In genomic region chr5:38905516-38905915, GRCh38 we compare ENCODE assay signal across 19 cellular contexts. TPM values are rescaled to one million over a fixed set of nuclear protein-coding genes. Genes with fewer than 3 reads are reported as not detected.
DNase-seq lines count a peak whose midpoint lies in the region; ATAC-seq and TF ChIP-seq lines count a peak whose summit lies in the region.
"Had no signal": no experiment of that assay in that cellular context is flagged by ENCODE, and none has a peak within 500 bp of the region (broad histone marks: within the 10 kb centered on the region; RNA-seq: fewer than 3 reads in every experiment).

No MANE protein-coding gene starts in this region.

- no peak for TF ChIP-seq CTCF in PC-3 (conservative IDR thresholded peaks at IDR 0.05; ENCODE audit: low read depth, low read length)
- no peak for TF ChIP-seq CTCF in PC-9 (conservative IDR thresholded peaks at IDR 0.05)

- CTCF ChIA-PET in PC-3 (lab: Charles Lee) (no interaction called here), PC-9 (lab: Charles Lee) (no interaction called here)

- DNase-seq in ELR (ENCODE audit: low read depth): peak; percentile 36
- DNase-seq in PC-3: peak; percentile 76
- peak; percentile 15 for DNase-seq in iris pigment epithelial cell (ENCODE audit: low read depth)
- DNase-seq in PC-9: no peak
- DNase-seq in stimulated activated CD4-positive, alpha-beta T cell treated with anti-CD3 and anti-CD28 coated beads, Interleukin-4, amount 100 ng/mL, for 1 hour: no peak
- DNase-seq: ACHN; BE2C; CD4-positive, alpha-beta memory T cell; DMS79 treated with DMSO at 0.1 percent for 48 hours; GOT3; NCI-H1105 treated with DMSO at 0.1 percent for 48 hours; NCI-H2081; NCI-H69 had no signal

- H4K20me1 ChIP-seq in PC-3 (ENCODE audit: low read length) (no peaks in the 10 kb centered on the region), PC-9 (ENCODE audit: insufficient read depth) (no peaks in the 10 kb centered on the region)

- H3K27ac ChIP-seq in PC-3 (ENCODE audit: low read length): no peak overlapping the region
- H3K27ac ChIP-seq in esophagus (ENCODE audit: low read depth in 2 of 2, low read length in 1 of 2): peak overlapping the region; percentile 15 to 67
- H3K27ac ChIP-seq in PC-9: no peak overlapping the region
- H3K27ac ChIP-seq: KMS-11, SK-N-MC had no signal

- 54 to 65% methylated on average over 4 of the region's 4 CpGs for WGBS in esophagus, 2 donors

- H3F3A ChIP-seq in PC-3 (ENCODE audit: low read length, unreplicated experiment) (no peaks in the 10 kb centered on the region), PC-9 (ENCODE audit: insufficient read depth, low read depth) (no peaks in the 10 kb centered on the region)

- H3K9me3 ChIP-seq in PC-3 (ENCODE audit: low read length): no peaks in the 10 kb centered on the region
- H3K9me3 ChIP-seq in esophagus (ENCODE audit: control insufficient read depth in 2 of 2, insufficient read depth in 1 of 2, low read depth in 1 of 2, low read length in 1 of 2): peaks cover 0 to 7% of the 10 kb centered on the region in 2 donors
- H3K9me3 ChIP-seq in PC-9 (ENCODE audit: insufficient read depth, low read depth): peaks cover 20% of the 10 kb centered on the region
- H3K9me3 ChIP-seq: BE2C had no signal

- intact Hi-C loops in PC-3 (cut with micrococcal nuclease) (no loop called here), PC-9 (cut with micrococcal nuclease; ENCODE audit: unreplicated experiment) (no loop called here)

- peaks cover 34% of the 10 kb centered on the region for H3K36me3 ChIP-seq in PC-3 (ENCODE audit: low read depth, low read length)
- H3K36me3 ChIP-seq in esophagus (ENCODE audit: control insufficient read depth in 2 of 2, insufficient read depth in 2 of 2, low read length in 1 of 2): peaks cover 10 to 27% of the 10 kb centered on the region in 2 donors
- H3K36me3 ChIP-seq in PC-9 (ENCODE audit: low read depth): peaks cover 69% of the 10 kb centered on the region
- H3K36me3 ChIP-seq: BE2C had no signal

- H2AFZ ChIP-seq in PC-3 (ENCODE audit: low read length) (no peak overlapping the region), PC-9 (no peak overlapping the region)

- H3K4me3 ChIP-seq in PC-3 (ENCODE audit: low read length) (no peak overlapping the region), esophagus (ENCODE audit: low read depth in 1 of 2, low read length in 2 of 2) (no peak overlapping the region), PC-9 (no peak overlapping the region)
- H3K4me3 ChIP-seq: SK-N-MC had no signal

- H3K79me2 ChIP-seq in PC-3 (ENCODE audit: low read length) (no peaks in the 10 kb centered on the region), PC-9 (ENCODE audit: low read depth) (no peaks in the 10 kb centered on the region)

- BruUV-seq in PC-3 (replicated peaks; lab: Mats Ljungman, UMichigan) (no TSS peak), PC-9 (replicated peaks; lab: Mats Ljungman, UMichigan) (no TSS peak)

- H3K9me2 ChIP-seq in PC-3 (replicated peaks; ENCODE audit: low read length) (no peaks in the 10 kb centered on the region), PC-9 (ENCODE audit: insufficient read depth) (no peaks in the 10 kb centered on the region)

- H3K4me2 ChIP-seq in PC-3 (ENCODE audit: low read length): no peak overlapping the region
- no peak overlapping the region for H3K4me2 ChIP-seq in PC-9
- H3K4me2 ChIP-seq: KMS-11 had no signal

- POLR2A ChIA-PET in PC-3 (lab: Charles Lee; ENCODE audit: unreplicated experiment) (interaction anchor here (0.6 kb wide), 2 partner anchors 190 to 231 kb away, joined by 3 to 4 read pairs; no protein-coding TSS in a partner anchor), PC-9 (lab: Charles Lee; ENCODE audit: unreplicated experiment) (no interaction called here)

- H3K27me3 ChIP-seq in PC-3 (ENCODE audit: low read length) (no peaks in the 10 kb centered on the region), esophagus (ENCODE audit: control insufficient read depth in 1 of 2, insufficient read depth in 2 of 2, low read length in 2 of 2) (no peaks in the 10 kb centered on the region), PC-9 (ENCODE audit: insufficient read depth, low read depth) (no peaks in the 10 kb centered on the region)

- ATAC-seq in PC-3 (peak; percentile 87), SK-N-SH treated with all-trans-retinoic acid at 6 μM for 48 hours (no peak), HG02798 (IDR thresholded peaks at IDR 0.05; ENCODE audit: poor library complexity, unreplicated experiment) (no peak)
- ATAC-seq: Right ventricle myocardium inferior had no signal

- no peak overlapping the region for H3K9ac ChIP-seq in PC-3 (ENCODE audit: low read length)
- H3K9ac ChIP-seq: KMS-11 had no signal

- H3K4me1 ChIP-seq in PC-3 (ENCODE audit: insufficient read depth, low read length) (peaks cover 8% of the 10 kb centered on the region), esophagus (ENCODE audit: control insufficient read depth in 2 of 2, insufficient read depth in 2 of 2, low read length in 1 of 2) (no peaks in the 10 kb centered on the region), PC-9 (replicated peaks; ENCODE audit: insufficient read depth) (no peaks in the 10 kb centered on the region)
- H3K4me1 ChIP-seq: BE2C had no signal

TF ChIP-seq in SK-N-SH treated with all-trans-retinoic acid at 6 μM for 48 hours, 23 proteins besides CTCF, POLR2A, EP300 and RAD21:
- TF ChIP-seq ZC3H10 (CRISPR knock-in tag; IDR thresholded peaks at IDR 0.05): no peak
- TF ChIP-seq GLIS3 (CRISPR knock-in tag; IDR thresholded peaks at IDR 0.05): no peak
- no peak for TF ChIP-seq CSDC2 (CRISPR knock-in tag; IDR thresholded peaks at IDR 0.05)
- no peak for TF ChIP-seq PPARA (CRISPR knock-in tag; IDR thresholded peaks at IDR 0.05; ENCODE audit: borderline replicate concordance)
- TF ChIP-seq ZFP3 (CRISPR knock-in tag; IDR thresholded peaks at IDR 0.05): no peak
- TF ChIP-seq, protein P1, sequence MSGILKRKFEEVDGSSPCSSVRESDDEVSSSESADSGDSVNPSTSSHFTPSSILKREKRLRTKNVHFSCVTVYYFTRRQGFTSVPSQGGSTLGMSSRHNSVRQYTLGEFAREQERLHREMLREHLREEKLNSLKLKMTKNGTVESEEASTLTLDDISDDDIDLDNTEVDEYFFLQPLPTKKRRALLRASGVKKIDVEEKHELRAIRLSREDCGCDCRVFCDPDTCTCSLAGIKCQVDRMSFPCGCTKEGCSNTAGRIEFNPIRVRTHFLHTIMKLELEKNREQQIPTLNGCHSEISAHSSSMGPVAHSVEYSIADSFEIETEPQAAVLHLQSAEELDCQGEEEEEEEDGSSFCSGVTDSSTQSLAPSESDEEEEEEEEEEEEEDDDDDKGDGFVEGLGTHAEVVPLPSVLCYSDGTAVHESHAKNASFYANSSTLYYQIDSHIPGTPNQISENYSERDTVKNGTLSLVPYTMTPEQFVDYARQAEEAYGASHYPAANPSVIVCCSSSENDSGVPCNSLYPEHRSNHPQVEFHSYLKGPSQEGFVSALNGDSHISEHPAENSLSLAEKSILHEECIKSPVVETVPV (CRISPR knock-in tag; IDR thresholded peaks at IDR 0.05): no peak
- no peak for TF ChIP-seq RARB (CRISPR knock-in tag; IDR thresholded peaks at IDR 0.05)
- TF ChIP-seq, protein P2, sequence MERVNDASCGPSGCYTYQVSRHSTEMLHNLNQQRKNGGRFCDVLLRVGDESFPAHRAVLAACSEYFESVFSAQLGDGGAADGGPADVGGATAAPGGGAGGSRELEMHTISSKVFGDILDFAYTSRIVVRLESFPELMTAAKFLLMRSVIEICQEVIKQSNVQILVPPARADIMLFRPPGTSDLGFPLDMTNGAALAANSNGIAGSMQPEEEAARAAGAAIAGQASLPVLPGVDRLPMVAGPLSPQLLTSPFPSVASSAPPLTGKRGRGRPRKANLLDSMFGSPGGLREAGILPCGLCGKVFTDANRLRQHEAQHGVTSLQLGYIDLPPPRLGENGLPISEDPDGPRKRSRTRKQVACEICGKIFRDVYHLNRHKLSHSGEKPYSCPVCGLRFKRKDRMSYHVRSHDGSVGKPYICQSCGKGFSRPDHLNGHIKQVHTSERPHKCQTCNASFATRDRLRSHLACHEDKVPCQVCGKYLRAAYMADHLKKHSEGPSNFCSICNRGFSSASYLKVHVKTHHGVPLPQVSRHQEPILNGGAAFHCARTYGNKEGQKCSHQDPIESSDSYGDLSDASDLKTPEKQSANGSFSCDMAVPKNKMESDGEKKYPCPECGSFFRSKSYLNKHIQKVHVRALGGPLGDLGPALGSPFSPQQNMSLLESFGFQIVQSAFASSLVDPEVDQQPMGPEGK (CRISPR knock-in tag; IDR thresholded peaks at IDR 0.05; ENCODE audit: borderline replicate concordance): no peak
- TF ChIP-seq ESRRG (CRISPR knock-in tag; IDR thresholded peaks at IDR 0.05): no peak
- no peak for TF ChIP-seq ISL1 (CRISPR knock-in tag; IDR thresholded peaks at IDR 0.05)
- TF ChIP-seq, protein P3, sequence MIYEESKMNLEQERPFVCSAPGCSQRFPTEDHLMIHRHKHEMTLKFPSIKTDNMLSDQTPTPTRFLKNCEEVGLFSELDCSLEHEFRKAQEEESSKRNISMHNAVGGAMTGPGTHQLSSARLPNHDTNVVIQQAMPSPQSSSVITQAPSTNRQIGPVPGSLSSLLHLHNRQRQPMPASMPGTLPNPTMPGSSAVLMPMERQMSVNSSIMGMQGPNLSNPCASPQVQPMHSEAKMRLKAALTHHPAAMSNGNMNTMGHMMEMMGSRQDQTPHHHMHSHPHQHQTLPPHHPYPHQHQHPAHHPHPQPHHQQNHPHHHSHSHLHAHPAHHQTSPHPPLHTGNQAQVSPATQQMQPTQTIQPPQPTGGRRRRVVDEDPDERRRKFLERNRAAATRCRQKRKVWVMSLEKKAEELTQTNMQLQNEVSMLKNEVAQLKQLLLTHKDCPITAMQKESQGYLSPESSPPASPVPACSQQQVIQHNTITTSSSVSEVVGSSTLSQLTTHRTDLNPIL (CRISPR knock-in tag; IDR thresholded peaks at IDR 0.05; ENCODE audit: low read depth): no peak
- TF ChIP-seq TCF4 (CRISPR knock-in tag; IDR thresholded peaks at IDR 0.05; ENCODE audit: borderline replicate concordance): no peak
- no peak for TF ChIP-seq SNAI2 (CRISPR knock-in tag; IDR thresholded peaks at IDR 0.05)
- no peak for TF ChIP-seq TOX (CRISPR knock-in tag; IDR thresholded peaks at IDR 0.05; ENCODE audit: borderline replicate concordance)
- TF ChIP-seq ZNF70 (CRISPR knock-in tag; IDR thresholded peaks at IDR 0.05): no peak

RNA-seq across cellular contexts. Expression of gene OSMR, which starts 59.7 kb away (rescaled TPM):
- total RNA-seq in PC-3 (2014; rRNA removed) (13.7 and 20.3 TPM in 2 replicates), PC-9 (2021) (45.3 and 65.4 TPM in 2 replicates)
- 1 to 10 TPM; 4.6 to 7.6 TPM for polyA plus RNA-seq in esophagus
- total RNA-seq: CD4-positive, alpha-beta memory T cell had no signal

Comparison
In these comparisons a context has a peak if more than half of its experiments do, and no peak if none do; other contexts are left out.
1. DNase-seq: peak in ELR (single experiment), PC-3 (single experiment) and iris pigment epithelial cell (single experiment); none in PC-9 (0 of 2) and stimulated activated CD4-positive, alpha-beta T cell treated with anti-CD3 and anti-CD28 coated beads, Interleukin-4, amount 100 ng/mL, for 1 hour (single experiment).
2. H3K27ac ChIP-seq: peak in esophagus (2 of 2); none in PC-3 (single experiment) and PC-9 (single experiment).